15 cellular contexts compared by ENCODE assay signal in genomic region chr2:168722592-168722991, GRCh38.
A peak's percentile ranks its signal among the peaks of the same experiment; 100 is the strongest.
DNase-seq lines count a peak whose midpoint lies in the region; ATAC-seq, FAIRE-seq and TF ChIP-seq lines count a peak whose summit lies in the region.
"Had no signal": no experiment of that assay in that cellular context is flagged by ENCODE, and none has a peak within 500 bp of the region (broad histone marks: within the 10 kb centered on the region; RNA-seq: fewer than 3 reads in every experiment).

No MANE protein-coding gene starts in this region.

- H3K36me3 ChIP-seq in GM23248 (ENCODE audit: low read depth), result no peaks in the 10 kb centered on the region
- H3K36me3 ChIP-seq in astrocyte (ENCODE audit: insufficient read depth, low read length), result no peaks in the 10 kb centered on the region

- H3K4me3 ChIP-seq in GM23248 (no peak overlapping the region), astrocyte (ENCODE audit: insufficient read depth, low read depth, low read length) (no peak overlapping the region)
- H3K4me3 ChIP-seq: BLaER1 treated with 17β-estradiol and CSF1 and Interleukin-3, amounts not matched to agents 10 nM and 100 nM had no signal

- no peaks in the 10 kb centered on the region for H3K27me3 ChIP-seq in GM23248 (replicated peaks; ENCODE audit: insufficient read depth)
- no peaks in the 10 kb centered on the region for H3K27me3 ChIP-seq in astrocyte (ENCODE audit: insufficient read depth, low read length)
- H3K27me3 ChIP-seq: BLaER1 treated with 17β-estradiol and CSF1 and Interleukin-3, amounts not matched to agents 10 nM and 100 nM had no signal

- H2AFZ ChIP-seq in GM23248 (no peak overlapping the region), astrocyte (ENCODE audit: low read depth, low read length) (no peak overlapping the region)

- no peaks in the 10 kb centered on the region for H3K9me3 ChIP-seq in GM23248 (ENCODE audit: low read depth)
- H3K9me3 ChIP-seq in astrocyte (ENCODE audit: insufficient read depth, low read depth, low read length), result no peaks in the 10 kb centered on the region

- H3K4me3 Mint-ChIP-seq in astrocyte (ENCODE audit: unreplicated experiment), result no peak overlapping the region
- no peak overlapping the region for H3K4me3 Mint-ChIP-seq in stimulated activated naive CD8-positive, alpha-beta T cell treated with anti-CD3 and anti-CD28 coated beads, Interleukin-15, amount 100 ng/mL, for 72 hours
- H3K4me3 Mint-ChIP-seq: activated T-helper 1 cell treated with anti-CD3 and anti-CD28 coated beads, Interleukin-12 subunit alpha, Interleukin-12 subunit beta, Interleukin-2, Interleukin-4 antibody, amounts not matched to agents 30 ng/mL and 10 ng/mL and 1 ng/mL, durations not matched to agents 14 hours and 24 hours and 36 hours; H9; stimulated activated naive CD8-positive, alpha-beta T cell treated with anti-CD3 and anti-CD28 coated beads, Interleukin-15, Interleukin-2, amounts not matched to agents 100 ng/mL and 50 ng/mL, for 24 hours; T-helper 2 cell treated with Interferon-gamma antibody and Interleukin-4, amounts not matched to agents 5 μg/mL and 100 μg/mL, for 36 hours had no signal

- DNase-seq in GM23248, result peak; percentile 63
- DNase-seq in astrocyte (ENCODE audit: low read depth), result peak; percentile 45
- peak; percentile 35 for DNase-seq in left cardiac atrium
- DNase-seq in pulmonary artery endothelial cell (ENCODE audit: low read depth, low spot score), result peak; percentile 43
- no peak for DNase-seq in NCI-H2107 treated with DMSO at 0.1 percent for 48 hours (lab: John Stamatoyannopoulos, UW; ENCODE audit: unreplicated experiment)
- no peak for DNase-seq in stimulated activated naive CD8-positive, alpha-beta T cell treated with anti-CD3 and anti-CD28 coated beads, Interleukin-15, amount 100 ng/mL, for 72 hours
- DNase-seq in NCI-H446 (lab: John Stamatoyannopoulos, UW), result no peak
- DNase-seq: H9, NCI-H1092 treated with DMSO at 0.1 percent for 48 hours had no signal

- FAIRE-seq in astrocyte (lab: Jason Lieb, UNC), result no peak

- no peaks in the 10 kb centered on the region for H4K20me1 ChIP-seq in GM23248 (ENCODE audit: insufficient read depth)
- H4K20me1 ChIP-seq in astrocyte (ENCODE audit: insufficient read depth, low read length), result no peaks in the 10 kb centered on the region
- H4K20me1 ChIP-seq: BLaER1 treated with 17β-estradiol and CSF1 and Interleukin-3, amounts not matched to agents 10 nM and 100 nM had no signal

- no peak for TF ChIP-seq CTCF in astrocyte (IDR thresholded peaks at IDR 0.05; ENCODE audit: insufficient read depth, low read depth, low read length)

- H3K4me2 ChIP-seq in GM23248 (ENCODE audit: unreplicated experiment), result no peak overlapping the region
- H3K4me2 ChIP-seq in astrocyte (ENCODE audit: low read length), result no peak overlapping the region
- H3K4me2 ChIP-seq: BLaER1 treated with 17β-estradiol and CSF1 and Interleukin-3, amounts not matched to agents 10 nM and 100 nM had no signal

- in situ Hi-C loops in GM23248 (cut with MboI), result no loop called here

- no peaks in the 10 kb centered on the region for H3K79me2 ChIP-seq in GM23248 (ENCODE audit: insufficient read depth)
- no peaks in the 10 kb centered on the region for H3K79me2 ChIP-seq in astrocyte (ENCODE audit: insufficient read depth, low read length)

- H3K9ac ChIP-seq in GM23248 (no peak overlapping the region), astrocyte (ENCODE audit: low read length) (no peak overlapping the region)
- H3K9ac ChIP-seq: BLaER1 treated with 17β-estradiol and CSF1 and Interleukin-3, amounts not matched to agents 10 nM and 100 nM had no signal

- H3K27me3 Mint-ChIP-seq in astrocyte (ENCODE audit: low read depth, unreplicated experiment), result no peaks in the 10 kb centered on the region
- no peaks in the 10 kb centered on the region for H3K27me3 Mint-ChIP-seq in stimulated activated naive CD8-positive, alpha-beta T cell treated with anti-CD3 and anti-CD28 coated beads, Interleukin-15, amount 100 ng/mL, for 72 hours
- H3K27me3 Mint-ChIP-seq: progenitor cell of endocrine pancreas; stimulated activated naive CD8-positive, alpha-beta T cell treated with anti-CD3 and anti-CD28 coated beads, Interleukin-15, Interleukin-2, amounts not matched to agents 100 ng/mL and 50 ng/mL, for 24 hours had no signal

- H3K27ac ChIP-seq in GM23248 (no peak overlapping the region), astrocyte (ENCODE audit: low read depth, low read length) (no peak overlapping the region)
- H3K27ac ChIP-seq: BLaER1 treated with 17β-estradiol and CSF1 and Interleukin-3, amounts not matched to agents 10 nM and 100 nM had no signal

- peak; percentile 96 to 98 for ATAC-seq in left cardiac atrium
- no peak for ATAC-seq in stimulated activated naive CD8-positive, alpha-beta T cell treated with anti-CD3 and anti-CD28 coated beads, Interleukin-15, amount 100 ng/mL, for 72 hours
- ATAC-seq in GM18870 (IDR thresholded peaks at IDR 0.05; ENCODE audit: unreplicated experiment), result no peak

- no peaks in the 10 kb centered on the region; the same call in 1 of the 2 replicates for H3K9me2 ChIP-seq in GM23248 (ENCODE audit: insufficient read depth)

- H3F3A ChIP-seq in GM23248 (ENCODE audit: insufficient read depth), result peaks cover 9% of the 10 kb centered on the region

- H3K4me1 ChIP-seq in GM23248 (ENCODE audit: insufficient read depth), result peaks cover 17% of the 10 kb centered on the region
- H3K4me1 ChIP-seq in astrocyte (ENCODE audit: insufficient read depth, low read length), result no peaks in the 10 kb centered on the region

- no peaks in the 10 kb centered on the region for H3K9me3 Mint-ChIP-seq in astrocyte (ENCODE audit: unreplicated experiment)
- H3K9me3 Mint-ChIP-seq in stimulated activated naive CD8-positive, alpha-beta T cell treated with anti-CD3 and anti-CD28 coated beads, Interleukin-15, amount 100 ng/mL, for 72 hours, result no peaks in the 10 kb centered on the region
- H3K9me3 Mint-ChIP-seq: activated T-helper 1 cell treated with anti-CD3 and anti-CD28 coated beads, Interleukin-12 subunit alpha, Interleukin-12 subunit beta, Interleukin-2, Interleukin-4 antibody, amounts not matched to agents 30 ng/mL and 10 ng/mL and 1 ng/mL, durations not matched to agents 14 hours and 24 hours and 36 hours; H9; stimulated activated naive CD8-positive, alpha-beta T cell treated with anti-CD3 and anti-CD28 coated beads, Interleukin-15, Interleukin-2, amounts not matched to agents 100 ng/mL and 50 ng/mL, for 24 hours; T-helper 2 cell treated with Interferon-gamma antibody and Interleukin-4, amounts not matched to agents 5 μg/mL and 100 μg/mL, for 36 hours had no signal

- H3K4me1 Mint-ChIP-seq in astrocyte (ENCODE audit: low read depth, unreplicated experiment), result peaks cover 12% of the 10 kb centered on the region
- peaks cover 13% of the 10 kb centered on the region for H3K4me1 Mint-ChIP-seq in stimulated activated naive CD8-positive, alpha-beta T cell treated with anti-CD3 and anti-CD28 coated beads, Interleukin-15, amount 100 ng/mL, for 72 hours
- H3K4me1 Mint-ChIP-seq: H9 had no signal

- H3K27ac Mint-ChIP-seq in astrocyte (ENCODE audit: unreplicated experiment), result no peak overlapping the region
- H3K27ac Mint-ChIP-seq in stimulated activated naive CD8-positive, alpha-beta T cell treated with anti-CD3 and anti-CD28 coated beads, Interleukin-15, amount 100 ng/mL, for 72 hours, result peak overlapping the region in 1 of 2 donors; percentile 60
- H3K27ac Mint-ChIP-seq: activated T-helper 1 cell treated with anti-CD3 and anti-CD28 coated beads, Interleukin-12 subunit alpha, Interleukin-12 subunit beta, Interleukin-2, Interleukin-4 antibody, amounts not matched to agents 30 ng/mL and 10 ng/mL and 1 ng/mL, durations not matched to agents 14 hours and 24 hours and 36 hours; H9; progenitor cell of endocrine pancreas; stimulated activated naive CD8-positive, alpha-beta T cell treated with anti-CD3 and anti-CD28 coated beads, Interleukin-15, Interleukin-2, amounts not matched to agents 100 ng/mL and 50 ng/mL, for 24 hours; T-helper 2 cell treated with Interferon-gamma antibody and Interleukin-4, amounts not matched to agents 5 μg/mL and 100 μg/mL, for 36 hours had no signal

- intact Hi-C loops in left cardiac atrium (cut with DNase I), result no loop called here

- 6 to 10% methylated on average over 2 of the region's 2 CpGs for WGBS in GM23248 (ENCODE audit: low coverage in 1 of 2, low lambda C conversion rate in 2 of 2, missing lambda C conversion rate in 2 of 2), 2 experiments

- H3K36me3 Mint-ChIP-seq in astrocyte (ENCODE audit: low read depth, unreplicated experiment), result peaks cover 6% of the 10 kb centered on the region

Comparison
In these comparisons a context has a peak if more than half of its experiments do, and no peak if none do; other contexts are left out.
1. DNase-seq: peak in GM23248 (single experiment), astrocyte (single experiment), left cardiac atrium (single experiment) and pulmonary artery endothelial cell (single experiment); none in NCI-H2107 treated with DMSO at 0.1 percent for 48 hours (single experiment), stimulated activated naive CD8-positive, alpha-beta T cell treated with anti-CD3 and anti-CD28 coated beads, Interleukin-15, amount 100 ng/mL, for 72 hours (0 of 2) and NCI-H446 (0 of 2).
2. ATAC-seq: peak in left cardiac atrium (2 of 2); none in stimulated activated naive CD8-positive, alpha-beta T cell treated with anti-CD3 and anti-CD28 coated beads, Interleukin-15, amount 100 ng/mL, for 72 hours (single experiment) and GM18870 (single experiment).